Comparison of ENCODE assay signal across 27 cellular contexts in the genomic region with DNA sequence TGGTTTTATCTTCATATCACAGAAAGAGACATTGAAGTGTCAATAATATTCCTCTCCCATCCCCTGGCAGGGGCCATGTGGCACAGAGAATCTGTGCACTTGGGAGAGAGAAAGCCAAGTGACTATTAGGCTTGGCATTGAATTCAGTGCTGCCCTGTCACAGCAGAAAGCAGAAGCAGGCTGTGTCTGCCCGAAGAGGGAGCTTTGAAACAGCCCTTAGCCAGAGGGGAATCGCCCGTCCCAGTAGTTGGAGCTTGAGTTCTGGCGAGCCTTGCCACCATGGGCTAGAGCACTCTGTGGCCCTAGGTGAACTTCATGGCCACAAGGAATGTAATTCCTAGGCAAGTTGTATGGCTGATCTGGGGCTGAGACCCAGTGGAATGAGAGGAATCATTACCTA.
"Had no signal": no experiment of that assay in that cellular context is flagged by ENCODE, and none has a peak within 500 bp of the region (broad histone marks: within the 10 kb centered on the region; RNA-seq: fewer than 3 reads in every experiment).

No MANE protein-coding gene starts in this region.

- H3K27ac ChIP-seq: adrenal gland, breast epithelium, SK-N-MC, WERI-Rb-1 had no signal

- H3K27ac Mint-ChIP-seq: activated CD8-positive, alpha-beta T cell treated with anti-CD3 and anti-CD28 coated beads for 36 hours; activated naive CD8-positive, alpha-beta T cell treated with anti-CD3 and anti-CD28 coated beads, Interleukin-2, amount 10 ng/mL, durations not matched to agents 7 days and 5 days; activated T-cell treated with anti-CD3 and anti-CD28 coated beads, Interleukin-2, amount 50 U/mL, for 72 hours; activated T-helper 2 cell treated with anti-CD3 and anti-CD28 coated beads, Interferon-gamma antibody, Interleukin-2, Interleukin-4, amounts not matched to agents 10 μg/mL and 5 μg/mL and 100 μg/mL, durations not matched to agents 14 hours and 24 hours and 36 hours; T-cell had no signal

- H3K9me3 ChIP-seq: adrenal gland had no signal

- H3K27me3 Mint-ChIP-seq: activated CD8-positive, alpha-beta T cell treated with anti-CD3 and anti-CD28 coated beads for 36 hours; T-cell had no signal

- H3K36me3 ChIP-seq: adrenal gland, breast epithelium, WERI-Rb-1 had no signal

- H3K4me1 Mint-ChIP-seq: activated naive CD8-positive, alpha-beta T cell treated with anti-CD3 and anti-CD28 coated beads, Interleukin-2, amount 10 ng/mL, durations not matched to agents 7 days and 5 days; T-cell had no signal

- H3K4me1 ChIP-seq: adrenal gland, breast epithelium had no signal

- H3K27me3 ChIP-seq: adrenal gland, breast epithelium had no signal

- H3K4me3 ChIP-seq: adrenal gland, breast epithelium, SK-N-MC had no signal

- H3K36me3 Mint-ChIP-seq: activated naive CD8-positive, alpha-beta T cell treated with anti-CD3 and anti-CD28 coated beads, Interleukin-2, amount 10 ng/mL, durations not matched to agents 7 days and 5 days; T-cell had no signal

- H3K9me3 Mint-ChIP-seq: activated T-cell treated with anti-CD3 and anti-CD28 coated beads, Interleukin-2, amount 50 U/mL, for 72 hours; activated T-helper 2 cell treated with anti-CD3 and anti-CD28 coated beads, Interferon-gamma antibody, Interleukin-2, Interleukin-4, amounts not matched to agents 10 μg/mL and 5 μg/mL and 100 μg/mL, durations not matched to agents 14 hours and 24 hours and 36 hours had no signal

- DNase-seq: activated CD4-positive, alpha-beta T cell treated with anti-CD3 and anti-CD28 coated beads for 4 hours; activated CD8-positive, alpha-beta memory T cell treated with anti-CD3 and anti-CD28 coated beads, Interleukin-2, amount 50 U/mL, for 4 hours; activated CD8-positive, alpha-beta T cell treated with anti-CD3 and anti-CD28 coated beads for 36 hours; activated gamma-delta T cell treated with Interleukin-2 at 50 U/mL for 16 hours; activated naive CD4-positive, alpha-beta T cell treated with anti-CD3 and anti-CD28 coated beads, Interleukin-2, amount 50 U/mL, for 16 hours; activated naive CD8-positive, alpha-beta T cell treated with anti-CD3 and anti-CD28 coated beads, Interleukin-2, amount 10 ng/mL, durations not matched to agents 7 days and 5 days; activated T-cell treated with anti-CD3 and anti-CD28 coated beads, Interleukin-2, amount 50 U/mL, for 72 hours; adrenal gland; KG1; NCI-H1092; NCI-H1417 treated with DMSO at 0.1 percent for 48 hours; NCI-H1694; NCI-H2029; NCI-H2107; NCI-H2171 treated with DMSO at 0.1 percent for 48 hours; NCI-H226; NCI-H526; NCI-H82; OCI-M1; RPMI8226; T-cell; T-helper 2 cell; T1000; WERI-Rb-1 had no signal

- H3K4me3 Mint-ChIP-seq: activated CD8-positive, alpha-beta T cell treated with anti-CD3 and anti-CD28 coated beads for 36 hours; activated naive CD8-positive, alpha-beta T cell treated with anti-CD3 and anti-CD28 coated beads, Interleukin-2, amount 10 ng/mL, durations not matched to agents 7 days and 5 days; activated T-cell treated with anti-CD3 and anti-CD28 coated beads, Interleukin-2, amount 50 U/mL, for 72 hours; T-cell had no signal
